7 cellular contexts compared by ENCODE assay signal in the genomic region with DNA sequence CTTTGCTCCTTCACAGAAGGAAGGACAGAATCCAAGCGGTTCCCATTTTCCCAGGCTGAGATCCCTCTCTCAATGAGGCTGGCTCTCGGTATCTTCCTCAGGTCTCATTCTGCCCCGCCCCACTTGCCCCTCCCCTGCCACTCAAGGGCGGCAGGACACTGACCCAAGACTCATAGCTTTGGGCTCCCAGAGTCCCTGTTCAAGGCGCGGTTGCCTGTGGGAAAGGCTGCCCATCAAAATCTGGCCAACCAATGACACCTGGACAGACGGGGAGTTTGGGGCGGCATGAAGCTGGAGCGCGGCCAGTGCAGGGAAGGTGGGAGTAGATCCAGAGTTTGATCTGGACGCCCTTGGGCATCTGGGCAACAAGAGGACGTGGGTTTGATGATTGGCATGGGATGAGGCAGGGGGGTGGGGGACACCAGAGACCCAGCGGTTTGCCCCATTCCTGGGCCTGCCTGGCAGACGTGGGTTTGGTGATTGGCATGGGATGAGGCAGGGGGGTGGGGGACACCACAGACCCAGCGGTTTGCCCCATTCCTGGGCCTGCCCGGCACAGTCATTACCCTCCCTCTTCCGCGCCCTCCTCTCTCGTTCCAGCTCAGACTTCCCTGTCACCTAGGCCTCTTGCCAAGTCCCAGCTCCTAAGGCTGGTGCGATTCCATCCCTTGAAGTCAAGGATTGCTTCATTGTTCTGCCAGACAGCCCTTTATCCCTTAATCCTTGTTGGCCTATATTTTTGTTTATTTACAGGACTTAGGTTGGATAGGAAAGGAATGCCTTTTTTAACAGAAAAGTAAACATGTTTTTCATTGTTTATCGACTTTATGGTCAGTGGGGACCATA.
DNase-seq lines count a peak whose midpoint lies in the region; ATAC-seq, FAIRE-seq and TF ChIP-seq lines count a peak whose summit lies in the region.

No MANE protein-coding gene starts in this region.

- no peak for TF ChIP-seq CTCF in neural crest cell (conservative IDR thresholded peaks at IDR 0.05)

- no peaks in the 10 kb centered on the region for H3K36me3 Mint-ChIP-seq in neural crest cell (ENCODE audit: low read depth)

- peak; percentile 16; the same call in 1 of the 2 replicates for TF ChIP-seq POLR2A in H54 (IDR thresholded peaks at IDR 0.05; ENCODE audit: low read depth, low read length)

- peak overlapping the region; percentile 71 for H3K4me3 Mint-ChIP-seq in neural crest cell

- H3K4me1 Mint-ChIP-seq in neural crest cell = peaks cover 31% of the 10 kb centered on the region

- FAIRE-seq in H54 (lab: Jason Lieb, UNC) = peak; percentile 15

- peak; percentile 14 for ATAC-seq in SK-N-SH treated with all-trans-retinoic acid at 6 μM for 48 hours
- no peak for ATAC-seq in GM18517 (IDR thresholded peaks at IDR 0.05; ENCODE audit: unreplicated experiment)
- no peak for ATAC-seq in HG02973 (IDR thresholded peaks at IDR 0.05; ENCODE audit: unreplicated experiment)

- no peaks in the 10 kb centered on the region for H3K27me3 Mint-ChIP-seq in neural crest cell (ENCODE audit: low read depth)

- H3K27ac Mint-ChIP-seq in neural crest cell (ENCODE audit: unreplicated experiment) = peak overlapping the region; percentile 75

- DNase-seq in H54 (ENCODE audit: insufficient read length, low spot score) = peak; percentile 82
- DNase-seq in fibroblast of peridontal ligament (ENCODE audit: extremely low read depth) = peak; percentile 88
- no peak for DNase-seq in neural crest cell (ENCODE audit: low read depth, low spot score)
- DNase-seq in NCI-H1417 (lab: John Stamatoyannopoulos, UW) = no peak

- no peaks in the 10 kb centered on the region for H3K9me3 Mint-ChIP-seq in neural crest cell

TF ChIP-seq in SK-N-SH treated with all-trans-retinoic acid at 6 μM for 48 hours, 23 proteins besides CTCF, POLR2A, EP300 and RAD21:
- TF ChIP-seq SNAI2 (CRISPR knock-in tag; IDR thresholded peaks at IDR 0.05) (no peak), TCF4 (CRISPR knock-in tag; IDR thresholded peaks at IDR 0.05; ENCODE audit: borderline replicate concordance) (no peak), BACH2 (CRISPR knock-in tag; IDR thresholded peaks at IDR 0.05; ENCODE audit: borderline replicate concordance) (no peak), CREB5 (CRISPR knock-in tag; IDR thresholded peaks at IDR 0.05; ENCODE audit: low read depth) (no peak), ZFP30 (CRISPR knock-in tag; IDR thresholded peaks at IDR 0.05) (no peak), ISL1 (CRISPR knock-in tag; IDR thresholded peaks at IDR 0.05) (no peak)
- TF ChIP-seq, protein P1, sequence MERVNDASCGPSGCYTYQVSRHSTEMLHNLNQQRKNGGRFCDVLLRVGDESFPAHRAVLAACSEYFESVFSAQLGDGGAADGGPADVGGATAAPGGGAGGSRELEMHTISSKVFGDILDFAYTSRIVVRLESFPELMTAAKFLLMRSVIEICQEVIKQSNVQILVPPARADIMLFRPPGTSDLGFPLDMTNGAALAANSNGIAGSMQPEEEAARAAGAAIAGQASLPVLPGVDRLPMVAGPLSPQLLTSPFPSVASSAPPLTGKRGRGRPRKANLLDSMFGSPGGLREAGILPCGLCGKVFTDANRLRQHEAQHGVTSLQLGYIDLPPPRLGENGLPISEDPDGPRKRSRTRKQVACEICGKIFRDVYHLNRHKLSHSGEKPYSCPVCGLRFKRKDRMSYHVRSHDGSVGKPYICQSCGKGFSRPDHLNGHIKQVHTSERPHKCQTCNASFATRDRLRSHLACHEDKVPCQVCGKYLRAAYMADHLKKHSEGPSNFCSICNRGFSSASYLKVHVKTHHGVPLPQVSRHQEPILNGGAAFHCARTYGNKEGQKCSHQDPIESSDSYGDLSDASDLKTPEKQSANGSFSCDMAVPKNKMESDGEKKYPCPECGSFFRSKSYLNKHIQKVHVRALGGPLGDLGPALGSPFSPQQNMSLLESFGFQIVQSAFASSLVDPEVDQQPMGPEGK (CRISPR knock-in tag; IDR thresholded peaks at IDR 0.05; ENCODE audit: borderline replicate concordance) = no peak
- TF ChIP-seq, protein P2, sequence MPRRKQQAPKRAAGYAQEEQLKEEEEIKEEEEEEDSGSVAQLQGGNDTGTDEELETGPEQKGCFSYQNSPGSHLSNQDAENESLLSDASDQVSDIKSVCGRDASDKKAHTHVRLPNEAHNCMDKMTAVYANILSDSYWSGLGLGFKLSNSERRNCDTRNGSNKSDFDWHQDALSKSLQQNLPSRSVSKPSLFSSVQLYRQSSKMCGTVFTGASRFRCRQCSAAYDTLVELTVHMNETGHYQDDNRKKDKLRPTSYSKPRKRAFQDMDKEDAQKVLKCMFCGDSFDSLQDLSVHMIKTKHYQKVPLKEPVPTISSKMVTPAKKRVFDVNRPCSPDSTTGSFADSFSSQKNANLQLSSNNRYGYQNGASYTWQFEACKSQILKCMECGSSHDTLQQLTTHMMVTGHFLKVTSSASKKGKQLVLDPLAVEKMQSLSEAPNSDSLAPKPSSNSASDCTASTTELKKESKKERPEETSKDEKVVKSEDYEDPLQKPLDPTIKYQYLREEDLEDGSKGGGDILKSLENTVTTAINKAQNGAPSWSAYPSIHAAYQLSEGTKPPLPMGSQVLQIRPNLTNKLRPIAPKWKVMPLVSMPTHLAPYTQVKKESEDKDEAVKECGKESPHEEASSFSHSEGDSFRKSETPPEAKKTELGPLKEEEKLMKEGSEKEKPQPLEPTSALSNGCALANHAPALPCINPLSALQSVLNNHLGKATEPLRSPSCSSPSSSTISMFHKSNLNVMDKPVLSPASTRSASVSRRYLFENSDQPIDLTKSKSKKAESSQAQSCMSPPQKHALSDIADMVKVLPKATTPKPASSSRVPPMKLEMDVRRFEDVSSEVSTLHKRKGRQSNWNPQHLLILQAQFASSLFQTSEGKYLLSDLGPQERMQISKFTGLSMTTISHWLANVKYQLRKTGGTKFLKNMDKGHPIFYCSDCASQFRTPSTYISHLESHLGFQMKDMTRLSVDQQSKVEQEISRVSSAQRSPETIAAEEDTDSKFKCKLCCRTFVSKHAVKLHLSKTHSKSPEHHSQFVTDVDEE (CRISPR knock-in tag; IDR thresholded peaks at IDR 0.05) = no peak
- TF ChIP-seq, protein P3, sequence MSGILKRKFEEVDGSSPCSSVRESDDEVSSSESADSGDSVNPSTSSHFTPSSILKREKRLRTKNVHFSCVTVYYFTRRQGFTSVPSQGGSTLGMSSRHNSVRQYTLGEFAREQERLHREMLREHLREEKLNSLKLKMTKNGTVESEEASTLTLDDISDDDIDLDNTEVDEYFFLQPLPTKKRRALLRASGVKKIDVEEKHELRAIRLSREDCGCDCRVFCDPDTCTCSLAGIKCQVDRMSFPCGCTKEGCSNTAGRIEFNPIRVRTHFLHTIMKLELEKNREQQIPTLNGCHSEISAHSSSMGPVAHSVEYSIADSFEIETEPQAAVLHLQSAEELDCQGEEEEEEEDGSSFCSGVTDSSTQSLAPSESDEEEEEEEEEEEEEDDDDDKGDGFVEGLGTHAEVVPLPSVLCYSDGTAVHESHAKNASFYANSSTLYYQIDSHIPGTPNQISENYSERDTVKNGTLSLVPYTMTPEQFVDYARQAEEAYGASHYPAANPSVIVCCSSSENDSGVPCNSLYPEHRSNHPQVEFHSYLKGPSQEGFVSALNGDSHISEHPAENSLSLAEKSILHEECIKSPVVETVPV (CRISPR knock-in tag; IDR thresholded peaks at IDR 0.05) = no peak
- TF ChIP-seq, protein P4, sequence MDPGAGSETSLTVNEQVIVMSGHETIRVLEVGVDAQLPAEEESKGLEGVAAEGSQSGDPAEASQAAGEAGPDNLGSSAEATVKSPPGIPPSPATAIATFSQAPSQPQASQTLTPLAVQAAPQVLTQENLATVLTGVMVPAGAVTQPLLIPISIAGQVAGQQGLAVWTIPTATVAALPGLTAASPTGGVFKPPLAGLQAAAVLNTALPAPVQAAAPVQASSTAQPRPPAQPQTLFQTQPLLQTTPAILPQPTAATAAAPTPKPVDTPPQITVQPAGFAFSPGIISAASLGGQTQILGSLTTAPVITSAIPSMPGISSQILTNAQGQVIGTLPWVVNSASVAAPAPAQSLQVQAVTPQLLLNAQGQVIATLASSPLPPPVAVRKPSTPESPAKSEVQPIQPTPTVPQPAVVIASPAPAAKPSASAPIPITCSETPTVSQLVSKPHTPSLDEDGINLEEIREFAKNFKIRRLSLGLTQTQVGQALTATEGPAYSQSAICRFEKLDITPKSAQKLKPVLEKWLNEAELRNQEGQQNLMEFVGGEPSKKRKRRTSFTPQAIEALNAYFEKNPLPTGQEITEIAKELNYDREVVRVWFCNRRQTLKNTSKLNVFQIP (CRISPR knock-in tag; IDR thresholded peaks at IDR 0.05; ENCODE audit: borderline replicate concordance, low read depth) = no peak

Comparison
In these comparisons a context has a peak if more than half of its experiments do, and no peak if none do; other contexts are left out.
1. DNase-seq: peak in H54 (single experiment) and fibroblast of peridontal ligament (single experiment); none in neural crest cell (single experiment) and NCI-H1417 (0 of 3).